Comparison of ENCODE assay signal across 15 cellular contexts in genomic region chr6:143236151-143236788, GRCh38.
DNase-seq lines count a peak whose midpoint lies in the region; ATAC-seq and TF ChIP-seq lines count a peak whose summit lies in the region.
"Had no signal": no experiment of that assay in that cellular context is flagged by ENCODE, and none has a peak within 500 bp of the region (broad histone marks: within the 10 kb centered on the region; RNA-seq: fewer than 3 reads in every experiment).

No MANE protein-coding gene starts in this region.

- TF ChIP-seq POLR2A in erythroblast (IDR thresholded peaks at IDR 0.05; ENCODE audit: low read length), result no peak

- peak; percentile 42 for ATAC-seq in left ventricle myocardium superior
- no peak for ATAC-seq in GM21737 (IDR thresholded peaks at IDR 0.05; ENCODE audit: unreplicated experiment)

- no peak overlapping the region for H3K4me3 ChIP-seq in fibroblast of mammary gland (ENCODE audit: control insufficient read depth, low read depth, low read length)
- H3K4me3 ChIP-seq: SJCRH30 had no signal

- no peak for DNase-seq in left ventricle myocardium superior
- DNase-seq in cardiac septum (ENCODE audit: low spot score), result no peak
- peak; percentile 11 for DNase-seq in NCI-H524 treated with DMSO at 0.1 percent for 48 hours (lab: John Stamatoyannopoulos, UW)
- DNase-seq in fibroblast of mammary gland (ENCODE audit: low read depth), result peak; percentile 63
- peak; percentile 28 for DNase-seq in smooth muscle cell of the brain vasculature (ENCODE audit: low read depth, low spot score)
- DNase-seq in erythroblast (lab: John Stamatoyannopoulos, UW), result no peak
- no peak for DNase-seq in COR-L47 (lab: John Stamatoyannopoulos, UW)
- DNase-seq: activated CD8-positive, alpha-beta memory T cell treated with anti-CD3 and anti-CD28 coated beads for 24 hours; activated effector memory CD4-positive, alpha-beta T cell treated with anti-CD3 and anti-CD28 coated beads, Interleukin-2, amount 50 U/mL, for 16 hours; DMS79 treated with DMSO at 0.1 percent for 48 hours; KBM-7; kidney; NCI-H1694 had no signal

- intact Hi-C loops in left ventricle myocardium superior (cut with micrococcal nuclease) (no loop called here), cardiac septum (cut with DNase I) (no loop called here)

- TF ChIP-seq CTCF in fibroblast of mammary gland (conservative IDR thresholded peaks at IDR 0.05; ENCODE audit: control insufficient read depth, insufficient read depth, low read depth, low read length), result no peak

Comparison
In these comparisons a context has a peak if more than half of its experiments do, and no peak if none do; other contexts are left out.
1. DNase-seq: peak in NCI-H524 treated with DMSO at 0.1 percent for 48 hours (single experiment), fibroblast of mammary gland (single experiment) and smooth muscle cell of the brain vasculature (single experiment); none in left ventricle myocardium superior (single experiment), cardiac septum (single experiment), erythroblast (0 of 2) and COR-L47 (single experiment).